In genomic region chr5:100779669-100780375, GRCh38 we compare ENCODE assay signal across 9 cellular contexts.
DNase-seq lines count a peak whose midpoint lies in the region; ATAC-seq and TF ChIP-seq lines count a peak whose summit lies in the region.
"Had no signal": no experiment of that assay in that cellular context is flagged by ENCODE, and none has a peak within 500 bp of the region (broad histone marks: within the 10 kb centered on the region; RNA-seq: fewer than 3 reads in every experiment).

No MANE protein-coding gene starts in this region.

- H3K4me1 ChIP-seq in OCI-LY7 (ENCODE audit: insufficient read depth, low read length, poor library complexity, severe bottlenecking) (peaks cover 86% of the 10 kb centered on the region), right lobe of liver (no peaks in the 10 kb centered on the region)

- H3K4me3 ChIP-seq in OCI-LY7 (ENCODE audit: low read depth, low read length, poor library complexity, severe bottlenecking) (peak overlapping the region; percentile 45), right lobe of liver (no peak overlapping the region)
- H3K4me3 ChIP-seq: cardiac muscle cell had no signal

- H2AFZ ChIP-seq in OCI-LY7 (ENCODE audit: low read length): peak overlapping the region; percentile 80

- WGBS in right lobe of liver (ENCODE audit: insufficient coverage, low coverage, low lambda C conversion rate, missing lambda C conversion rate): 75% methylated on average over 7 of the region's 7 CpGs

- peak overlapping the region; percentile 60 for H3K27ac ChIP-seq in OCI-LY7 (ENCODE audit: low read depth, low read length, poor library complexity, severe bottlenecking)
- H3K27ac ChIP-seq in right lobe of liver: peak overlapping the region in 2 of 3 donors; percentile 20 to 47
- H3K27ac ChIP-seq: cardiac muscle cell had no signal

- CTCF ChIA-PET in OCI-LY7 (lab: Charles Lee; ENCODE audit: unreplicated experiment): interaction anchor here (0.7 to 1.4 kb wide), 5 partner anchors 9 to 122 kb away, joined by 3 to 7 read pairs (median 3); no protein-coding TSS in a partner anchor

- H3K79me2 ChIP-seq in OCI-LY7 (ENCODE audit: insufficient read depth, low read depth, low read length): no peaks in the 10 kb centered on the region

- H3K27me3 ChIP-seq in right lobe of liver: no peaks in the 10 kb centered on the region
- H3K27me3 ChIP-seq: cardiac muscle cell had no signal

- TSS peak; percentile 87 for BruUV-seq in OCI-LY7 (replicated peaks; lab: Mats Ljungman, UMichigan)

- H3K9me3 ChIP-seq in OCI-LY7 (ENCODE audit: low read length): no peaks in the 10 kb centered on the region
- no peaks in the 10 kb centered on the region for H3K9me3 ChIP-seq in right lobe of liver

- ATAC-seq in GM18519 (IDR thresholded peaks at IDR 0.05; ENCODE audit: low FRiP score, unreplicated experiment) (peak; percentile 7), HG02678 (IDR thresholded peaks at IDR 0.05; ENCODE audit: unreplicated experiment) (peak; percentile 20), right lobe of liver (peak; percentile 63 to 79 (median 76))

- TF ChIP-seq POLR2A in right lobe of liver (IDR thresholded peaks at IDR 0.05): no peak

- intact Hi-C loops in OCI-LY7 (cut with micrococcal nuclease; ENCODE audit: unreplicated experiment): loop anchor here (1.0 to 5.0 kb wide), 2 partner anchors 120 to 232 kb away; no protein-coding TSS in a partner anchor
- intact Hi-C loops in right lobe of liver (cut with DNase I): no loop called here

- DNase-seq in OCI-LY7 (ENCODE audit: low spot score) (peak; percentile 25), right lobe of liver (no peak), NCI-H748 (lab: John Stamatoyannopoulos, UW; ENCODE audit: unreplicated experiment) (no peak), Kasumi-1 (lab: John Stamatoyannopoulos, UW) (no peak), SW 1271 (lab: John Stamatoyannopoulos, UW) (no peak)
- no peak for DNase-seq in effector CD8-positive, alpha-beta T cell (lab: John Stamatoyannopoulos, UW)

- no peaks in the 10 kb centered on the region for H4K20me1 ChIP-seq in OCI-LY7 (ENCODE audit: insufficient read depth, low read length)

- TF ChIP-seq CTCF in OCI-LY7 (conservative IDR thresholded peaks at IDR 0.05; ENCODE audit: low read length): peak; percentile 40
- no peak for TF ChIP-seq CTCF in right lobe of liver (IDR thresholded peaks at IDR 0.05)

- no peaks in the 10 kb centered on the region for H3K9me2 ChIP-seq in OCI-LY7 (ENCODE audit: insufficient read depth, low read length)

- POLR2A ChIA-PET in OCI-LY7 (lab: Charles Lee): interaction anchor here (0.8 to 11.2 kb wide), 14 partner anchors 8 to 139 kb away, joined by 3 to 290 read pairs (median 10); partner anchors contain the start of gene ST8SIA4

- no peaks in the 10 kb centered on the region for H3K36me3 ChIP-seq in OCI-LY7 (ENCODE audit: insufficient read depth, low read length)
- no peaks in the 10 kb centered on the region for H3K36me3 ChIP-seq in right lobe of liver
- H3K36me3 ChIP-seq: cardiac muscle cell had no signal

- H3K4me2 ChIP-seq in OCI-LY7 (ENCODE audit: low read length): peak overlapping the region; percentile 74

Comparison
In these comparisons a context has a peak if more than half of its experiments do, and no peak if none do; other contexts are left out.
1. ATAC-seq: peak in every context shown above with its lines; median percentile 76 in right lobe of liver; 20 in HG02678; 7 in GM18519.